Comparison of ENCODE assay signal across 10 cellular contexts in genomic region chr22:39634530-39635399, GRCh38.
DNase-seq lines count a peak whose midpoint lies in the region; FAIRE-seq and TF ChIP-seq lines count a peak whose summit lies in the region.
"Had no signal": no experiment of that assay in that cellular context is flagged by ENCODE, and none has a peak within 500 bp of the region (broad histone marks: within the 10 kb centered on the region; RNA-seq: fewer than 3 reads in every experiment).

No MANE protein-coding gene starts in this region.

- 0 out of 2 replicates have a peak overlapping the region, but pooled peaks have one; percentile 7 for H2BK12ac ChIP-seq in H1 (ENCODE audit: low read depth, low read length)

- peak overlapping the region; percentile 32; the same call in 1 of the 2 replicates for H3K18ac ChIP-seq in H1 (ENCODE audit: extremely low read depth, low read length)

- no peak overlapping the region for H4K8ac ChIP-seq in H1 (ENCODE audit: extremely low read depth, insufficient read depth, low read length)

- no peaks in the 10 kb centered on the region for H3K36me3 ChIP-seq in H1 (ENCODE audit: control insufficient read depth in 2 of 4, insufficient read depth in 4 of 4, low read length in 3 of 4)
- no peaks in the 10 kb centered on the region for H3K36me3 ChIP-seq in small intestine (ENCODE audit: control insufficient read depth in 2 of 2, insufficient read depth in 2 of 2, low read length in 2 of 2)
- H3K36me3 ChIP-seq: right lobe of liver had no signal

- no peak overlapping the region for H3K4me2 ChIP-seq in H1 (ENCODE audit: insufficient read depth in 1 of 2, low read depth in 2 of 2, low read length in 2 of 2)

- peak overlapping the region; percentile 50; the same call in 1 of the 2 replicates for H2BK15ac ChIP-seq in H1 (ENCODE audit: low read length)

- no peaks in the 10 kb centered on the region for H3K27me3 ChIP-seq in H1 (replicated peaks in 1 of 4; ENCODE audit: control insufficient read depth in 3 of 4, extremely low read depth in 1 of 4, insufficient read depth in 3 of 4, low read length in 3 of 4)
- H3K27me3 ChIP-seq in small intestine (ENCODE audit: control insufficient read depth in 2 of 2, insufficient read depth in 2 of 2, low read length in 2 of 2), result peaks cover 0 to 3% of the 10 kb centered on the region in 2 donors
- H3K27me3 ChIP-seq: right lobe of liver had no signal

- H3K4me3 Mint-ChIP-seq in immature natural killer cell, result no peak overlapping the region

- 0 out of 2 replicates have a peak overlapping the region, but pooled peaks have one; percentile 27 for H2BK20ac ChIP-seq in H1 (ENCODE audit: low read length)

- POLR2A ChIA-PET in H1 (lab: Charles Lee; ENCODE audit: partially characterized antibody), result interaction anchor here (0.9 to 1.7 kb wide), 3 partner anchors 9 to 11 kb away, joined by 3 to 6 read pairs (median 5); no protein-coding TSS in a partner anchor

- H3K9ac ChIP-seq in H1 (replicated peaks in 1 of 4; ENCODE audit: extremely low read depth in 1 of 4, low read depth in 3 of 4, low read length in 3 of 4), result no peak overlapping the region

- H2BK5ac ChIP-seq in H1 (ENCODE audit: low read depth, low read length), result peak overlapping the region; percentile 49

- H3K27ac ChIP-seq in H1 (ENCODE audit: low read depth, low read length), result no peak overlapping the region
- no peak overlapping the region for H3K27ac ChIP-seq in small intestine (ENCODE audit: low read depth in 1 of 2, low read length in 1 of 2)
- H3K27ac ChIP-seq: right lobe of liver had no signal

- H4K20me1 ChIP-seq in H1 (replicated peaks in 1 of 2; ENCODE audit: control insufficient read depth in 1 of 2, insufficient read depth in 2 of 2, low read length in 2 of 2), result no peaks in the 10 kb centered on the region

- H2AFZ ChIP-seq in H1 (ENCODE audit: low read length), result no peak overlapping the region

- H3K27me3 Mint-ChIP-seq in immature natural killer cell (ENCODE audit: low read depth in 3 of 3), result peaks cover 0 to 2% (median 0%) of the 10 kb centered on the region in 3 donors

- 89% methylated on average over 18 of the region's 18 CpGs; no CpG with 5 or more reads in 1 of the 2 experiments for WGBS in H1 (ENCODE audit: extremely low coverage in 1 of 2, insufficient coverage in 1 of 2, insufficient read length in 1 of 2, insufficient replicate concordance in 2 of 2, low coverage in 1 of 2, low lambda C conversion rate in 2 of 2, missing lambda C conversion rate in 1 of 2), 2 experiments
- WGBS in small intestine, 3 donors, result 67 to 73% (median 67%) methylated on average over 18 of the region's 18 CpGs

- H3K4me1 Mint-ChIP-seq in immature natural killer cell, result no peaks in the 10 kb centered on the region

- no peaks in the 10 kb centered on the region for H3K79me2 ChIP-seq in H1 (ENCODE audit: control insufficient read depth in 1 of 2, insufficient read depth in 2 of 2, low read length in 2 of 2)

- no peak for TF ChIP-seq EP300 in H1 (IDR thresholded peaks at IDR 0.05; ENCODE audit: borderline replicate concordance in 1 of 2, low read depth in 2 of 2, low read length in 2 of 2)

- no peak overlapping the region for H3K4ac ChIP-seq in H1 (replicated peaks; ENCODE audit: insufficient read length, low read depth, low read length)

- H3K23me2 ChIP-seq in H1 (ENCODE audit: low read depth, low read length), result no peaks in the 10 kb centered on the region; the same call in 1 of the 2 replicates

- no peaks in the 10 kb centered on the region for H3K79me1 ChIP-seq in H1 (ENCODE audit: low read depth, low read length)

- H2AK5ac ChIP-seq in H1 (ENCODE audit: low read depth, low read length), result no peak overlapping the region

- FAIRE-seq in H1 (lab: Jason Lieb, UNC), result no peak
- no peak for FAIRE-seq in small intestine (lab: Jason Lieb, UNC)

- H3K27ac Mint-ChIP-seq in immature natural killer cell, result no peak overlapping the region

- no peak for TF ChIP-seq POLR2A in H1 (IDR thresholded peaks at IDR 0.05; ENCODE audit: control extremely low read depth in 1 of 2, low read depth in 2 of 2, low read length in 2 of 2)

- peaks cover 0 to 3% of the 10 kb centered on the region in 2 experiments; a peak in 1 of 4 replicates for H3K9me3 ChIP-seq in H1 (ENCODE audit: insufficient read depth in 2 of 2, low read depth in 1 of 2, low read length in 1 of 2)
- H3K9me3 ChIP-seq in small intestine (ENCODE audit: control insufficient read depth, low read depth), result no peaks in the 10 kb centered on the region
- H3K9me3 ChIP-seq: Caco-2, right lobe of liver had no signal

- TF ChIP-seq RAD21 in H1 (IDR thresholded peaks at IDR 0.05 in 1 of 2, conservative IDR thresholded peaks at IDR 0.05 in 1 of 2; ENCODE audit: low read depth in 2 of 2, low read length in 2 of 2), result no peak

- no peak overlapping the region for H3K56ac ChIP-seq in H1 (replicated peaks; ENCODE audit: insufficient read length, low read depth, low read length)

- H3K4me3 ChIP-seq in H1 (ENCODE audit: extremely low read depth in 1 of 4, insufficient read depth in 2 of 4, low read depth in 3 of 4, low read length in 4 of 4) (no peak overlapping the region), small intestine (ENCODE audit: low read depth in 1 of 2, low read length in 2 of 2) (no peak overlapping the region)
- H3K4me3 ChIP-seq: right lobe of liver had no signal

- DNase-seq in NOMO-1 treated with DMSO at 0.1 percent for 48 hours (lab: John Stamatoyannopoulos, UW; ENCODE audit: unreplicated experiment), result peak; percentile 35
- no peak for DNase-seq in NOMO-1 (lab: John Stamatoyannopoulos, UW; ENCODE audit: unreplicated experiment in 2 of 2)
- DNase-seq in NCI-H2196 treated with DMSO at 0.1 percent for 48 hours (lab: John Stamatoyannopoulos, UW; ENCODE audit: unreplicated experiment), result peak; percentile 14
- DNase-seq in H1 (ENCODE audit: low read depth in 1 of 2, low spot score in 2 of 2), result no peak
- peak; percentile 16 for DNase-seq in small intestine
- no peak for DNase-seq in OCI-M2 (lab: John Stamatoyannopoulos, UW; ENCODE audit: unreplicated experiment)
- DNase-seq in immature natural killer cell, result no peak
- no peak for DNase-seq in posterior vena cava (ENCODE audit: low spot score)
- DNase-seq: Caco-2 had no signal

- TF ChIP-seq CTCF in H1 (IDR thresholded peaks at IDR 0.05; ENCODE audit: control extremely low read depth in 1 of 3, insufficient read depth in 1 of 3, low read depth in 1 of 3, low read length in 3 of 3), result no peak

- intact Hi-C loops in posterior vena cava (cut with DNase I), result no loop called here

- peaks cover 0 to 12% (median 3%) of the 10 kb centered on the region in 4 experiments; a peak in 5 of 7 replicates for H3K4me1 ChIP-seq in H1 (replicated peaks in 1 of 4; ENCODE audit: control insufficient read depth in 3 of 4, insufficient read depth in 4 of 4, low read length in 3 of 4)
- no peaks in the 10 kb centered on the region for H3K4me1 ChIP-seq in small intestine (ENCODE audit: control insufficient read depth in 2 of 2, insufficient read depth in 1 of 2, low read depth in 1 of 2, low read length in 1 of 2)
- H3K4me1 ChIP-seq: Caco-2, right lobe of liver had no signal

- no peaks in the 10 kb centered on the region for H3K36me3 Mint-ChIP-seq in immature natural killer cell

- H3K23ac ChIP-seq in H1 (ENCODE audit: insufficient read length), result no peak overlapping the region

- CTCF ChIA-PET in H1 (lab: Charles Lee; ENCODE audit: partially characterized antibody), result interaction anchor here (0.6 to 2.0 kb wide), 7 partner anchors 9 to 976 kb away, joined by 3 to 7 read pairs (median 3); no protein-coding TSS in a partner anchor

- H3K14ac ChIP-seq in H1 (ENCODE audit: insufficient read length), result no peak overlapping the region

- H2BK120ac ChIP-seq in H1 (replicated peaks; ENCODE audit: low read depth, low read length), result no peak overlapping the region

- peak overlapping the region; percentile 9 for H4K91ac ChIP-seq in H1 (replicated peaks; ENCODE audit: insufficient read length, low read length)

- no peak overlapping the region for H4K5ac ChIP-seq in H1 (ENCODE audit: insufficient read length, low read depth, low read length)

- H3K9me3 Mint-ChIP-seq in immature natural killer cell, result no peaks in the 10 kb centered on the region

TF ChIP-seq in H1, 55 proteins besides CTCF, POLR2A, EP300 and RAD21:
- TF ChIP-seq EGR1 (IDR thresholded peaks at IDR 0.05; ENCODE audit: borderline replicate concordance, low read depth, low read length), result no peak
- no peak for TF ChIP-seq CTBP2 (IDR thresholded peaks at IDR 0.05; ENCODE audit: borderline replicate concordance, insufficient read depth, insufficient read length, low read length)
TF ChIP-seq in H1: peak in this region for 0.

Comparison
In these comparisons a context has a peak if more than half of its experiments do, and no peak if none do; other contexts are left out.
1. DNase-seq: peak in NOMO-1 treated with DMSO at 0.1 percent for 48 hours (single experiment), NCI-H2196 treated with DMSO at 0.1 percent for 48 hours (single experiment) and small intestine (single experiment); none in NOMO-1 (0 of 2), H1 (0 of 2), OCI-M2 (single experiment), immature natural killer cell (0 of 3) and posterior vena cava (single experiment).